In the genomic region with DNA sequence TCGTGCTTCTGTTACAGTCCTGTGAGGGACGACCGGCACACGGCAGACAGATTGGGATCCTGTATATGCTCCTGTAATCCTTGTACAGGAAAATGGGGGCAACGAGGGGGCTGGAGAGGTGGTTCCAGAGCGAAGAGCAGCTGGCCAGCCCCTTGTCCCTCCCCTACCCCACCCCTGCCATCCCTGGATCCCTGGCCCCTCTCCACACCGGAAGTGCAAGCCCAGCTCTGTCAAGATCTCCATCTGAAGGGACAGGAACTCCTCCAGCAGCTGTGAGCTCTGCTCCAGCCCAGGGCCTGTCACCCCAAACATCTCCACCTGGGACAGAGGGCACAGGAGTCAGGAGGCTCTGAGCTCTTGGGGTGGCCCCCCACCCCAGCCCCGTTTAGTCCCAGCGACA, we compare ENCODE assay signal across 3 cellular contexts.
TF ChIP-seq lines count a peak whose summit lies in the region.

No MANE protein-coding gene starts in this region.

TF ChIP-seq in SK-N-SH, 30 proteins besides CTCF, POLR2A, EP300 and RAD21:
- TF ChIP-seq GATA2 (CRISPR knock-in tag; IDR thresholded peaks at IDR 0.05) (no peak), SIN3A (IDR thresholded peaks at IDR 0.05; ENCODE audit: borderline replicate concordance, low read depth, low read length) (no peak)

TF ChIP-seq in SK-N-SH treated with all-trans-retinoic acid at 6 μM for 48 hours, 23 proteins besides CTCF, POLR2A, EP300 and RAD21:
- TF ChIP-seq OSR1 (CRISPR knock-in tag; IDR thresholded peaks at IDR 0.05) = no peak
- TF ChIP-seq, protein P1, sequence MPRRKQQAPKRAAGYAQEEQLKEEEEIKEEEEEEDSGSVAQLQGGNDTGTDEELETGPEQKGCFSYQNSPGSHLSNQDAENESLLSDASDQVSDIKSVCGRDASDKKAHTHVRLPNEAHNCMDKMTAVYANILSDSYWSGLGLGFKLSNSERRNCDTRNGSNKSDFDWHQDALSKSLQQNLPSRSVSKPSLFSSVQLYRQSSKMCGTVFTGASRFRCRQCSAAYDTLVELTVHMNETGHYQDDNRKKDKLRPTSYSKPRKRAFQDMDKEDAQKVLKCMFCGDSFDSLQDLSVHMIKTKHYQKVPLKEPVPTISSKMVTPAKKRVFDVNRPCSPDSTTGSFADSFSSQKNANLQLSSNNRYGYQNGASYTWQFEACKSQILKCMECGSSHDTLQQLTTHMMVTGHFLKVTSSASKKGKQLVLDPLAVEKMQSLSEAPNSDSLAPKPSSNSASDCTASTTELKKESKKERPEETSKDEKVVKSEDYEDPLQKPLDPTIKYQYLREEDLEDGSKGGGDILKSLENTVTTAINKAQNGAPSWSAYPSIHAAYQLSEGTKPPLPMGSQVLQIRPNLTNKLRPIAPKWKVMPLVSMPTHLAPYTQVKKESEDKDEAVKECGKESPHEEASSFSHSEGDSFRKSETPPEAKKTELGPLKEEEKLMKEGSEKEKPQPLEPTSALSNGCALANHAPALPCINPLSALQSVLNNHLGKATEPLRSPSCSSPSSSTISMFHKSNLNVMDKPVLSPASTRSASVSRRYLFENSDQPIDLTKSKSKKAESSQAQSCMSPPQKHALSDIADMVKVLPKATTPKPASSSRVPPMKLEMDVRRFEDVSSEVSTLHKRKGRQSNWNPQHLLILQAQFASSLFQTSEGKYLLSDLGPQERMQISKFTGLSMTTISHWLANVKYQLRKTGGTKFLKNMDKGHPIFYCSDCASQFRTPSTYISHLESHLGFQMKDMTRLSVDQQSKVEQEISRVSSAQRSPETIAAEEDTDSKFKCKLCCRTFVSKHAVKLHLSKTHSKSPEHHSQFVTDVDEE (CRISPR knock-in tag; IDR thresholded peaks at IDR 0.05) = no peak
- TF ChIP-seq TCF4 (CRISPR knock-in tag; IDR thresholded peaks at IDR 0.05; ENCODE audit: borderline replicate concordance) = no peak
- no peak for TF ChIP-seq PPARA (CRISPR knock-in tag; IDR thresholded peaks at IDR 0.05; ENCODE audit: borderline replicate concordance)
- TF ChIP-seq BACH2 (CRISPR knock-in tag; IDR thresholded peaks at IDR 0.05; ENCODE audit: borderline replicate concordance) = no peak
- no peak for TF ChIP-seq TOX (CRISPR knock-in tag; IDR thresholded peaks at IDR 0.05; ENCODE audit: borderline replicate concordance)

TF ChIP-seq in HepG2, 621 proteins besides CTCF, POLR2A, EP300 and RAD21:
- no peak for TF ChIP-seq ZNF614 (CRISPR knock-in tag; IDR thresholded peaks at IDR 0.05; ENCODE audit: borderline replicate concordance)
- no peak for TF ChIP-seq ZNF468 (CRISPR knock-in tag; IDR thresholded peaks at IDR 0.05)
- TF ChIP-seq ZFYVE20 (CRISPR knock-in tag; IDR thresholded peaks at IDR 0.05; ENCODE audit: borderline replicate concordance, low read depth) = no peak
- TF ChIP-seq ZKSCAN1 (IDR thresholded peaks at IDR 0.05; ENCODE audit: low read length) = no peak
- TF ChIP-seq ARID2 (CRISPR knock-in tag; IDR thresholded peaks at IDR 0.05; ENCODE audit: borderline replicate concordance) = no peak
- TF ChIP-seq, protein P2, sequence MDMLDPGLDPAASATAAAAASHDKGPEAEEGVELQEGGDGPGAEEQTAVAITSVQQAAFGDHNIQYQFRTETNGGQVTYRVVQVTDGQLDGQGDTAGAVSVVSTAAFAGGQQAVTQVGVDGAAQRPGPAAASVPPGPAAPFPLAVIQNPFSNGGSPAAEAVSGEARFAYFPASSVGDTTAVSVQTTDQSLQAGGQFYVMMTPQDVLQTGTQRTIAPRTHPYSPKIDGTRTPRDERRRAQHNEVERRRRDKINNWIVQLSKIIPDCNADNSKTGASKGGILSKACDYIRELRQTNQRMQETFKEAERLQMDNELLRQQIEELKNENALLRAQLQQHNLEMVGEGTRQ (IDR thresholded peaks at IDR 0.05; ENCODE audit: low read depth, low read length) = no peak
- TF ChIP-seq, protein P2 (CRISPR knock-in tag; IDR thresholded peaks at IDR 0.05; ENCODE audit: borderline replicate concordance) = no peak
- TF ChIP-seq ZFP82 (CRISPR knock-in tag; IDR thresholded peaks at IDR 0.05; ENCODE audit: borderline replicate concordance) = no peak
